In the genomic region with DNA sequence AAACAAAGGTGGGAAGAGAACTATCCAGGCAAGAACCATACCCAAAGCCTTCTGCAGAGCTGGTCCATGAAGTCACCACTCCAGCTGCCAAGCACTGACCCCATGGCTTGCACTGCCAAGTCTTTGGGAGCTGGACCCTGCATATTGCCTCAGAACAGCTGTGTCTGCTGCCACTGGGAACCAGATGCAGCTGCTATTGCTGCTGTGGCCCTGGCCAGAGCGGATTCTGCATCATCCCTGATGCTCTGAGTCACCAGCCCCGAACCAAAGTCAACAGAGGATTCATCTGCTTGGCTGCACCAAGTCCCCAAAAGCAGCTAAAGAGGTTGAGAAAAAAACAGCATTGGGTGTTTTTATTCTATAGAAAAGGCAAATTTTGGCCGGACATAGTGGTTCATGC, we compare ENCODE assay signal across 13 cellular contexts. TPM values are rescaled to one million over a fixed set of nuclear protein-coding genes. Genes with fewer than 3 reads are reported as not detected.
DNase-seq lines count a peak whose midpoint lies in the region; ATAC-seq and TF ChIP-seq lines count a peak whose summit lies in the region.
"Had no signal": no experiment of that assay in that cellular context is flagged by ENCODE, and none has a peak within 500 bp of the region (broad histone marks: within the 10 kb centered on the region; RNA-seq: fewer than 3 reads in every experiment).

No MANE protein-coding gene starts in this region.

- no peak for TF ChIP-seq POLR2A in breast epithelium (IDR thresholded peaks at IDR 0.05)

- H3K27ac ChIP-seq in breast epithelium (no peak overlapping the region), brain microvascular endothelial cell (peak overlapping the region; percentile 18)

- TF ChIP-seq CTCF in MCF 10A (IDR thresholded peaks at IDR 0.05; ENCODE audit: unreplicated experiment) = no peak
- no peak for TF ChIP-seq CTCF in breast epithelium (IDR thresholded peaks at IDR 0.05)
- no peak for TF ChIP-seq CTCF in brain microvascular endothelial cell (IDR thresholded peaks at IDR 0.05; ENCODE audit: low read depth, low read length, missing control alignments)

- no peak for ATAC-seq in HG03139 (IDR thresholded peaks at IDR 0.05; ENCODE audit: unreplicated experiment)

- H3K27me3 ChIP-seq in breast epithelium (no peaks in the 10 kb centered on the region), brain microvascular endothelial cell (replicated peaks) (no peaks in the 10 kb centered on the region)

- H3K36me3 Mint-ChIP-seq in MCF 10A (ENCODE audit: insufficient read depth, unreplicated experiment) = no peaks in the 10 kb centered on the region
- no peaks in the 10 kb centered on the region for H3K36me3 Mint-ChIP-seq in immature natural killer cell
- H3K36me3 Mint-ChIP-seq: IgD-negative memory B cell had no signal

- H3K27me3 Mint-ChIP-seq in MCF 10A (ENCODE audit: insufficient read depth, unreplicated experiment) (no peaks in the 10 kb centered on the region), immature natural killer cell (ENCODE audit: low read depth in 3 of 3) (no peaks in the 10 kb centered on the region)
- H3K27me3 Mint-ChIP-seq: IgD-negative memory B cell had no signal

- H3K4me1 Mint-ChIP-seq in MCF 10A (ENCODE audit: insufficient read depth, unreplicated experiment) (peaks cover 11% of the 10 kb centered on the region), immature natural killer cell (peaks cover 10 to 18% of the 10 kb centered on the region in 2 donors)

- POLR2A ChIA-PET in MCF 10A (lab: Yijun Ruan, JAX) = interaction anchor here (0.6 to 2.0 kb wide), 5 partner anchors 20 to 273 kb away, joined by 3 to 5 read pairs (median 3); no protein-coding TSS in a partner anchor

- peaks cover 0 to 5% of the 10 kb centered on the region in 2 donors for H3K4me1 ChIP-seq in breast epithelium

- no TSS peak for BruUV-seq in MCF 10A (replicated peaks; lab: Mats Ljungman, UMichigan)

- intact Hi-C loops in MCF 10A (cut with micrococcal nuclease) (no loop called here), breast epithelium (cut with DNase I; ENCODE audit: low total_unique reads) (no loop called here)

- H3K9me3 ChIP-seq in breast epithelium = no peaks in the 10 kb centered on the region
- H3K9me3 ChIP-seq: HAP-1 had no signal

- CTCF ChIA-PET in MCF 10A (lab: Yijun Ruan, JAX) = interaction anchor here (0.8 to 1.4 kb wide), 4 partner anchors 15 to 1721 kb away, joined by 3 to 7 read pairs (median 4); no protein-coding TSS in a partner anchor

- H3K27ac Mint-ChIP-seq in MCF 10A (ENCODE audit: low read depth, unreplicated experiment) = no peak overlapping the region
- no peak overlapping the region for H3K27ac Mint-ChIP-seq in immature natural killer cell
- H3K27ac Mint-ChIP-seq: endodermal cell, IgD-negative memory B cell had no signal

- no peaks in the 10 kb centered on the region for H3K9me3 Mint-ChIP-seq in MCF 10A (ENCODE audit: unreplicated experiment)
- H3K9me3 Mint-ChIP-seq in immature natural killer cell = peaks cover 0 to 2% (median 0%) of the 10 kb centered on the region in 6 donors
- H3K9me3 Mint-ChIP-seq: IgD-negative memory B cell had no signal

- H3K36me3 ChIP-seq in breast epithelium = no peaks in the 10 kb centered on the region
- H3K36me3 ChIP-seq in brain microvascular endothelial cell (replicated peaks) = no peaks in the 10 kb centered on the region
- H3K36me3 ChIP-seq: HAP-1 had no signal

- H3K4me3 ChIP-seq in breast epithelium (no peak overlapping the region), brain microvascular endothelial cell (ENCODE audit: low read depth, low read length) (no peak overlapping the region)
- H3K4me3 ChIP-seq: HAP-1 had no signal

- H3K4me3 Mint-ChIP-seq in MCF 10A (ENCODE audit: unreplicated experiment) (no peak overlapping the region), immature natural killer cell (no peak overlapping the region)
- H3K4me3 Mint-ChIP-seq: endodermal cell, IgD-negative memory B cell had no signal

- DNase-seq in MCF 10A (ENCODE audit: unreplicated experiment) (peak; percentile 85), breast epithelium (ENCODE audit: low spot score in 2 of 2) (no peak), brain microvascular endothelial cell (peak; percentile 93), hypothalamus (lab: John Stamatoyannopoulos, UW) (peak in 28 of 51 donors; percentile 2 to 73 (median 28)), NCI-H510A treated with DMSO at 0.1 percent for 48 hours (lab: John Stamatoyannopoulos, UW) (no peak), immature natural killer cell (no peak), NCI-H1694 treated with DMSO at 0.1 percent for 48 hours (lab: John Stamatoyannopoulos, UW) (no peak)
- DNase-seq: AML-193; endodermal cell; stimulated activated CD4-positive, alpha-beta T cell treated with anti-CD3 and anti-CD28 coated beads, Interleukin-4, amount 100 ng/mL, for 24 hours had no signal

- in situ Hi-C loops in brain microvascular endothelial cell (cut with HindIII; ENCODE audit: low pct_ligation_motif_present, low sequenced_read_pairs) = no loop called here

RNA-seq across cellular contexts. Expression of a gene that starts 39.2 kb away (rescaled TPM):
- 13.7 and 19.0 TPM in 2 replicates for total RNA-seq in MCF 10A (2022)
- 10 to 100 TPM; 25.8 to 35.7 (median 27.5) TPM for total RNA-seq in breast epithelium
- 10 to 100 TPM; 24.6 to 85.4 (median 55.5) TPM for polyA plus RNA-seq in immature natural killer cell

Comparison
In these comparisons a context has a peak if more than half of its experiments do, and no peak if none do; other contexts are left out.
1. DNase-seq: peak in MCF 10A (single experiment), brain microvascular endothelial cell (single experiment) and hypothalamus (28 of 51); none in breast epithelium (0 of 2), NCI-H510A treated with DMSO at 0.1 percent for 48 hours (single experiment), immature natural killer cell (0 of 3) and NCI-H1694 treated with DMSO at 0.1 percent for 48 hours (single experiment).